In the genomic region with DNA sequence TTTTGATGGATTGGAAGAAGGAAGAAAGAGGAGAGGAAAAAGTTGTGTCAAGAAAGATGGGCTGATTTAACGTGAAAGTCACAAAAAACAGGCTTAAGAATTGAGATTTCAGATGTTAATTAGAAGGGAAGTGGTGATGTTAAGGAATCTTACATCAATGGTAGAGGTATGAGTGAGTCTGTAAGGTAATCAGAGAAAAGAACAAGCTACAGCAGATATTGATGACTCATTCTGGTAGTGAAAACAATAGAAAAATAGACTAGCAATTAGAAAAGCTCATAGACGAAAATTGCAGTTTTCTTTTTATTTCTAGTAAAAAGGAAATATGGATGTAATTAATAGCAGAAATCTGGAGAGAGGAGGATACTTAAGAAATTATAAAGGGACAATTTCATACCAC, we compare ENCODE assay signal across 26 cellular contexts.
"Had no signal": no experiment of that assay in that cellular context is flagged by ENCODE, and none has a peak within 500 bp of the region (broad histone marks: within the 10 kb centered on the region; RNA-seq: fewer than 3 reads in every experiment).

No MANE protein-coding gene starts in this region.

- H3K27me3 Mint-ChIP-seq: dendritic cell treated with granulocyte-macrophage colony-stimulating factor and Interleukin-4, amounts not matched to agents 40 ng/mL and 50 ng/mL, for 4 days; stimulated activated naive B cell treated with anti-CD40 and anti-IgM and Interleukin-4, amounts not matched to agents 10 μg/mL and 1 μg/mL and 100 μg/mL, for 72 hours had no signal

- H3K36me3 ChIP-seq: brain microvascular endothelial cell, esophagus muscularis mucosa, heart right ventricle, left lung, lower lobe of right lung, right atrium auricular region, stomach, tibial nerve had no signal

- H3K9me3 Mint-ChIP-seq: T-helper 1 cell treated with Interleukin-12 subunit alpha and Interleukin-12 subunit beta and Interleukin-4 antibody, amounts not matched to agents 30 μg/mL and 1 μg/mL, for 36 hours had no signal

- H3K27ac ChIP-seq: brain microvascular endothelial cell, esophagus muscularis mucosa, heart right ventricle, left lung, lower lobe of right lung, right atrium auricular region, stomach, tibial nerve, VCaP had no signal

- ATAC-seq: heart right ventricle; left lung; lower lobe of right lung; mucosa of descending colon; natural killer cell treated with Interleukin-12 subunit alpha and Interleukin-12 subunit beta and Interleukin-15 and Interleukin-18, amount 100 ng/mL, for 72 hours; stimulated activated naive B cell treated with anti-CD40 and anti-IgM and Interleukin-4, amounts not matched to agents 10 μg/mL and 1 μg/mL and 100 μg/mL, for 72 hours had no signal

- H3K4me1 ChIP-seq: esophagus muscularis mucosa, heart right ventricle, left lung, lower lobe of right lung, right atrium auricular region, tibial nerve had no signal

- H3K36me3 Mint-ChIP-seq: activated naive CD8-positive, alpha-beta T cell; stimulated activated naive B cell treated with anti-CD40 and anti-IgM and Interleukin-4, amounts not matched to agents 10 μg/mL and 1 μg/mL and 100 μg/mL, for 72 hours had no signal

- H3K27me3 ChIP-seq: brain microvascular endothelial cell, esophagus muscularis mucosa, heart right ventricle, left lung, right atrium auricular region, stomach, tibial nerve had no signal

- H3K9me3 ChIP-seq: esophagus muscularis mucosa, heart right ventricle, left lung, lower lobe of right lung, mucosa of descending colon, right atrium auricular region, stomach, tibial nerve had no signal

- H3K4me3 ChIP-seq: esophagus muscularis mucosa, heart right ventricle, left lung, lower lobe of right lung, mucosa of descending colon, right atrium auricular region, stomach, tibial nerve had no signal

- H3K4me1 Mint-ChIP-seq: stimulated activated naive B cell treated with anti-CD40 and anti-IgM and Interleukin-4, amounts not matched to agents 10 μg/mL and 1 μg/mL and 100 μg/mL, for 72 hours had no signal

- H3K27ac Mint-ChIP-seq: activated naive CD8-positive, alpha-beta T cell; dendritic cell treated with granulocyte-macrophage colony-stimulating factor and Interleukin-4, amounts not matched to agents 40 ng/mL and 50 ng/mL, for 4 days; natural killer cell treated with Interleukin-12 subunit alpha and Interleukin-12 subunit beta and Interleukin-15 and Interleukin-18, amount 100 ng/mL, for 72 hours; stimulated activated naive B cell treated with anti-CD40 and anti-IgM and Interleukin-4, amounts not matched to agents 10 μg/mL and 1 μg/mL and 100 μg/mL, for 72 hours; T-helper 1 cell treated with Interleukin-12 subunit alpha and Interleukin-12 subunit beta and Interleukin-4 antibody, amounts not matched to agents 30 μg/mL and 1 μg/mL, for 36 hours had no signal

- H3K4me3 Mint-ChIP-seq: activated naive CD8-positive, alpha-beta T cell; dendritic cell treated with granulocyte-macrophage colony-stimulating factor and Interleukin-4, amounts not matched to agents 40 ng/mL and 50 ng/mL, for 4 days; natural killer cell treated with Interleukin-12 subunit alpha and Interleukin-12 subunit beta and Interleukin-15 and Interleukin-18, amount 100 ng/mL, for 72 hours; stimulated activated naive B cell treated with anti-CD40 and anti-IgM and Interleukin-4, amounts not matched to agents 10 μg/mL and 1 μg/mL and 100 μg/mL, for 72 hours; T-helper 1 cell treated with Interleukin-12 subunit alpha and Interleukin-12 subunit beta and Interleukin-4 antibody, amounts not matched to agents 30 μg/mL and 1 μg/mL, for 36 hours had no signal

- DNase-seq: activated CD4-positive, alpha-beta T cell treated with anti-CD3 and anti-CD28 coated beads for 4 hours; activated CD4-positive, alpha-beta T cell treated with anti-CD3 and anti-CD28 coated beads, Interleukin-2, amount 50 U/mL, for 4 hours; activated effector memory CD4-positive, alpha-beta T cell treated with Interleukin-2 at 50 U/mL for 16 hours; activated naive CD4-positive, alpha-beta T cell treated with Interleukin-2 at 50 U/mL for 16 hours; anterior cingulate cortex; brain microvascular endothelial cell; central memory CD4-positive, alpha-beta T cell; effector CD8-positive, alpha-beta T cell; foreskin melanocyte; heart right ventricle; left lung; lower lobe of right lung; mucosa of descending colon; stimulated activated CD4-positive, alpha-beta T cell treated with anti-CD3 and anti-CD28 coated beads, Interleukin-15, amount 100 ng/mL, for 24 hours; stimulated activated CD4-positive, alpha-beta T cell treated with anti-CD3 and anti-CD28 coated beads, Interleukin-2, amount 100 ng/mL, for 24 hours; stimulated activated naive B cell treated with anti-CD40 and anti-IgM and Interleukin-4, amounts not matched to agents 10 μg/mL and 1 μg/mL and 100 μg/mL, for 72 hours; stomach; T-helper 9 cell had no signal
